In the genomic region with DNA sequence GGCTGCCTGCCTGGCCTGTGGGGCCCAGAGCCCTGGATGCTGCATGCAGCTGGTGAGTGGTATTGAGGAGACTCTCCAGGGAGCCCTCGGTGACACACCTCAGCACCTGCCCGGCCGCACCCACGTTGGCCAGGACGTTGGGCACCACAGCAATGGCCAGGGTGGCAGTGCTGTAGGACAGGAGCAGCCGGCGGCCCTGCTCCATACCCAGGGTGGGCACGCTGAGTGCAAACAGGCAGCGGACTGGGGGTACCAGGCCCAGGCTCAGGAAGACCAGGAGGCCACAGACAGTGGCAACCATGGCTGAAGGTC, we compare ENCODE assay signal across 22 cellular contexts. TPM values are rescaled to one million over a fixed set of nuclear protein-coding genes. Genes with fewer than 3 reads are reported as not detected.
"Had no signal": no experiment of that assay in that cellular context is flagged by ENCODE, and none has a peak within 500 bp of the region (broad histone marks: within the 10 kb centered on the region; RNA-seq: fewer than 3 reads in every experiment).

No MANE protein-coding gene starts in this region.

- H3K27me3 ChIP-seq: colonic mucosa, thyroid gland had no signal

- H3K4me1 Mint-ChIP-seq: mesothelial cell of epicardium had no signal

- H3K4me3 Mint-ChIP-seq: mesothelial cell of epicardium; naive thymus-derived CD8-positive, alpha-beta T cell; stimulated activated naive B cell treated with anti-CD40 and anti-IgM and Interleukin-4, amounts not matched to agents 10 μg/mL and 1 μg/mL and 100 μg/mL, for 72 hours had no signal

- H3K9me3 ChIP-seq: breast epithelium, colonic mucosa, esophagus muscularis mucosa, gastrocnemius medialis, left ventricle myocardium inferior, thyroid gland had no signal

- DNase-seq: activated effector memory CD4-positive, alpha-beta T cell treated with Interleukin-2 at 50 U/mL for 16 hours; activated naive CD4-positive, alpha-beta T cell treated with anti-CD3 and anti-CD28 coated beads, Interleukin-2, amount 50 U/mL, for 16 hours; colonic mucosa; dorsolateral prefrontal cortex; effector memory CD8-positive, alpha-beta T cell; gastrocnemius medialis; left ventricle myocardium inferior; naive thymus-derived CD8-positive, alpha-beta T cell; retina; stimulated activated naive B cell treated with anti-CD40 and anti-IgM and Interleukin-4, amounts not matched to agents 10 μg/mL and 1 μg/mL and 100 μg/mL, for 72 hours; thyroid gland had no signal

- ATAC-seq: gastrocnemius medialis; naive thymus-derived CD8-positive, alpha-beta T cell had no signal

- H3K4me1 ChIP-seq: breast epithelium, colonic mucosa, esophagus muscularis mucosa, gastrocnemius medialis, left ventricle myocardium inferior, thyroid gland had no signal

- H3K36me3 ChIP-seq: breast epithelium, colonic mucosa, esophagus muscularis mucosa, gastrocnemius medialis, left ventricle myocardium inferior, thyroid gland had no signal

- H3K36me3 Mint-ChIP-seq: mesothelial cell of epicardium; naive thymus-derived CD8-positive, alpha-beta T cell; stimulated activated naive B cell treated with anti-CD40 and anti-IgM and Interleukin-4, amounts not matched to agents 10 μg/mL and 1 μg/mL and 100 μg/mL, for 72 hours had no signal

- H3K4me3 ChIP-seq: breast epithelium, colonic mucosa, dorsolateral prefrontal cortex, esophagus muscularis mucosa, gastrocnemius medialis, left ventricle myocardium inferior, thyroid gland had no signal

- H3K9me3 Mint-ChIP-seq: effector memory CD8-positive, alpha-beta T cell; mesothelial cell of epicardium; naive thymus-derived CD8-positive, alpha-beta T cell; stimulated activated naive B cell treated with anti-CD40 and anti-IgM and Interleukin-4, amounts not matched to agents 10 μg/mL and 1 μg/mL and 100 μg/mL, for 72 hours had no signal

- H3K27ac Mint-ChIP-seq: mesothelial cell of epicardium; naive thymus-derived CD8-positive, alpha-beta T cell; progenitor cell of endocrine pancreas; stimulated activated naive B cell treated with anti-CD40 and anti-IgM and Interleukin-4, amounts not matched to agents 10 μg/mL and 1 μg/mL and 100 μg/mL, for 72 hours had no signal

- H3K27me3 Mint-ChIP-seq: effector memory CD8-positive, alpha-beta T cell; progenitor cell of endocrine pancreas had no signal

- H3K27ac ChIP-seq: breast epithelium, colonic mucosa, dorsolateral prefrontal cortex, esophagus muscularis mucosa, gastrocnemius medialis, left ventricle myocardium inferior, thyroid gland, VCaP had no signal

- FAIRE-seq: astrocyte, endothelial cell of umbilical vein had no signal

RNA-seq across cellular contexts. Expression of gene OCSTAMP, which starts 4.7 kb away (rescaled TPM):
- total RNA-seq: astrocyte; colonic mucosa; endothelial cell of umbilical vein; esophagus muscularis mucosa; gastrocnemius medialis; left ventricle myocardium inferior; lung microvascular endothelial cell; mesothelial cell of epicardium; naive thymus-derived CD8-positive, alpha-beta T cell; osteocyte; progenitor cell of endocrine pancreas; T-helper 2 cell treated with Interferon-gamma antibody and Interleukin-4, amounts not matched to agents 100 ng/mL and 5 ng/mL, for 36 hours; thyroid gland; ureter had no signal
- polyA plus RNA-seq: endothelial cell of umbilical vein; naive thymus-derived CD8-positive, alpha-beta T cell had no signal
